Comparison of ENCODE assay signal across 1 cellular context in the genomic region with DNA sequence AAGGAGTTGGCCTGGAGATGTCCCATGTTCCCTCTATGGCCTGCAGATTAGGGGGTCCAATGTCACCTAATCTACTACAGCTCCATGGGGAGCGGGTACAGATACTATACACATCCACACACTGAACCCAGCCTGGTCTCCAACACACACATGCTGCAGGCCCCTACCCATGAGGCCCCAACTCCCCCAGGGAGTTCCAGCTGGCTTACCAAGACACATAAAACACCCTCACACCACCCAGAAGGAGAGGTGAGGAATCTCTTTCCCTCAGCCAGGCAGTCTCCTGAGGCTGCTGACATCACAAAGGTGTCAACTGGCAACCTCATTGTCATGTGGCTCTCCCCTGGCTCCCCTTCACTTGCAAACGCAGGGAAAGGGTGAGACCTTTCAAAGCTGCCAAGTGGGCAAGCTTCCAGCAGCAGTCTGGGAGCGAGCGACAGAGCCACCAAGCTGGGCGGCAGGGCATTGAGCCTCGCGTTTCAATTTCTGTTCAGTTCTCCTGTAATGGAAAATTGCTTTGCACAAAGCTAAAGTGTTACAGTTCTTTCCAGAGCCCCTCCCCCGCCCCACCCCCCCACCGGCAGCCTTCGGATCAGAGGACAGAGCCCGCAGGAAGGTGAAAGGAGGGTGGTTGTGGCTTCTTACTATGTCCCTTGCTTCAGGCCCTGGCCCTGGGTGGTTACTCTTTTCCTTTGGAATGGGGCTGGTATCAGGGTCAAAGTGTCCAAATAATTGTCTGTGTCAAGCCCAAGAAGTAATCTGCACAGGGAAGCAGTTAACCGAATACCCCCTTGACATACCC.
TF ChIP-seq lines count a peak whose summit lies in the region.

A gene with protein sequence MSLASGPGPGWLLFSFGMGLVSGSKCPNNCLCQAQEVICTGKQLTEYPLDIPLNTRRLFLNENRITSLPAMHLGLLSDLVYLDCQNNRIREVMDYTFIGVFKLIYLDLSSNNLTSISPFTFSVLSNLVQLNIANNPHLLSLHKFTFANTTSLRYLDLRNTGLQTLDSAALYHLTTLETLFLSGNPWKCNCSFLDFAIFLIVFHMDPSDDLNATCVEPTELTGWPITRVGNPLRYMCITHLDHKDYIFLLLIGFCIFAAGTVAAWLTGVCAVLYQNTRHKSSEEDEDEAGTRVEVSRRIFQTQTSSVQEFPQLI (plus strand): TSS at position 350 of the 802 bp plus-strand sequence. CDS start 297 bp downstream, at position 647.

TF ChIP-seq in HEK293, 187 proteins besides CTCF, POLR2A, EP300 and RAD21 (continued from another document):
- TF ChIP-seq, protein P1, sequence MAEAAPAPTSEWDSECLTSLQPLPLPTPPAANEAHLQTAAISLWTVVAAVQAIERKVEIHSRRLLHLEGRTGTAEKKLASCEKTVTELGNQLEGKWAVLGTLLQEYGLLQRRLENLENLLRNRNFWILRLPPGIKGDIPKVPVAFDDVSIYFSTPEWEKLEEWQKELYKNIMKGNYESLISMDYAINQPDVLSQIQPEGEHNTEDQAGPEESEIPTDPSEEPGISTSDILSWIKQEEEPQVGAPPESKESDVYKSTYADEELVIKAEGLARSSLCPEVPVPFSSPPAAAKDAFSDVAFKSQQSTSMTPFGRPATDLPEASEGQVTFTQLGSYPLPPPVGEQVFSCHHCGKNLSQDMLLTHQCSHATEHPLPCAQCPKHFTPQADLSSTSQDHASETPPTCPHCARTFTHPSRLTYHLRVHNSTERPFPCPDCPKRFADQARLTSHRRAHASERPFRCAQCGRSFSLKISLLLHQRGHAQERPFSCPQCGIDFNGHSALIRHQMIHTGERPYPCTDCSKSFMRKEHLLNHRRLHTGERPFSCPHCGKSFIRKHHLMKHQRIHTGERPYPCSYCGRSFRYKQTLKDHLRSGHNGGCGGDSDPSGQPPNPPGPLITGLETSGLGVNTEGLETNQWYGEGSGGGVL (tag by site-specific recombination; IDR thresholded peaks at IDR 0.05): peak; percentile 25; the same call in 1 of the 2 replicates
- TF ChIP-seq MYNN (tag by site-specific recombination; IDR thresholded peaks at IDR 0.05; ENCODE audit: borderline replicate concordance) (no peak), GLIS1 (tag by site-specific recombination; IDR thresholded peaks at IDR 0.05) (peak; percentile 98), ZNF571 (tag by site-specific recombination; IDR thresholded peaks at IDR 0.05) (no peak), ZNF629 (tag by site-specific recombination; IDR thresholded peaks at IDR 0.05) (peak; percentile 34; the same call in 1 of the 2 replicates), ZFHX2 (tag by site-specific recombination; conservative IDR thresholded peaks at IDR 0.05) (peak; percentile 68), ZNF660 (tag by site-specific recombination; IDR thresholded peaks at IDR 0.05) (0 out of 2 replicates have a peak, but pooled peaks have one; percentile 10), ZNF366 (tag by site-specific recombination; conservative IDR thresholded peaks at IDR 0.05) (0 out of 2 replicates have a peak, but pooled peaks have one; percentile 15), ZNF529 (tag by site-specific recombination; IDR thresholded peaks at IDR 0.05; ENCODE audit: insufficient replicate concordance) (no peak), ZNF423 (tag by site-specific recombination; IDR thresholded peaks at IDR 0.05) (peak; percentile 46; the same call in 1 of the 2 replicates), ZNF837 (tag by site-specific recombination; IDR thresholded peaks at IDR 0.05) (no peak), ZIC2 (tag by site-specific recombination; IDR thresholded peaks at IDR 0.05) (peak; percentile 78), PRDM1 (tag by site-specific recombination; IDR thresholded peaks at IDR 0.05) (peak; percentile 66), OSR2 (tag by site-specific recombination; IDR thresholded peaks at IDR 0.05) (peak; percentile 36; the same call in 1 of the 2 replicates), ZNF791 (tag by site-specific recombination; IDR thresholded peaks at IDR 0.05) (no peak), SP7 (tag by site-specific recombination; IDR thresholded peaks at IDR 0.05) (peak; percentile 11; the same call in 1 of the 2 replicates), WT1 (tag by site-specific recombination; IDR thresholded peaks at IDR 0.05) (0 out of 2 replicates have a peak, but pooled peaks have one; percentile 24), ZBTB48 (tag by site-specific recombination; IDR thresholded peaks at IDR 0.05) (0 out of 2 replicates have a peak, but pooled peaks have one; percentile 28), ZNF169 (tag by site-specific recombination; IDR thresholded peaks at IDR 0.05) (no peak), EGR2 (tag by site-specific recombination; IDR thresholded peaks at IDR 0.05; ENCODE audit: low read depth) (peak; percentile 54; the same call in 1 of the 2 replicates), KLF8 (tag by site-specific recombination; IDR thresholded peaks at IDR 0.05) (peak; percentile 37; the same call in 1 of the 2 replicates)
- TF ChIP-seq, protein P2, sequence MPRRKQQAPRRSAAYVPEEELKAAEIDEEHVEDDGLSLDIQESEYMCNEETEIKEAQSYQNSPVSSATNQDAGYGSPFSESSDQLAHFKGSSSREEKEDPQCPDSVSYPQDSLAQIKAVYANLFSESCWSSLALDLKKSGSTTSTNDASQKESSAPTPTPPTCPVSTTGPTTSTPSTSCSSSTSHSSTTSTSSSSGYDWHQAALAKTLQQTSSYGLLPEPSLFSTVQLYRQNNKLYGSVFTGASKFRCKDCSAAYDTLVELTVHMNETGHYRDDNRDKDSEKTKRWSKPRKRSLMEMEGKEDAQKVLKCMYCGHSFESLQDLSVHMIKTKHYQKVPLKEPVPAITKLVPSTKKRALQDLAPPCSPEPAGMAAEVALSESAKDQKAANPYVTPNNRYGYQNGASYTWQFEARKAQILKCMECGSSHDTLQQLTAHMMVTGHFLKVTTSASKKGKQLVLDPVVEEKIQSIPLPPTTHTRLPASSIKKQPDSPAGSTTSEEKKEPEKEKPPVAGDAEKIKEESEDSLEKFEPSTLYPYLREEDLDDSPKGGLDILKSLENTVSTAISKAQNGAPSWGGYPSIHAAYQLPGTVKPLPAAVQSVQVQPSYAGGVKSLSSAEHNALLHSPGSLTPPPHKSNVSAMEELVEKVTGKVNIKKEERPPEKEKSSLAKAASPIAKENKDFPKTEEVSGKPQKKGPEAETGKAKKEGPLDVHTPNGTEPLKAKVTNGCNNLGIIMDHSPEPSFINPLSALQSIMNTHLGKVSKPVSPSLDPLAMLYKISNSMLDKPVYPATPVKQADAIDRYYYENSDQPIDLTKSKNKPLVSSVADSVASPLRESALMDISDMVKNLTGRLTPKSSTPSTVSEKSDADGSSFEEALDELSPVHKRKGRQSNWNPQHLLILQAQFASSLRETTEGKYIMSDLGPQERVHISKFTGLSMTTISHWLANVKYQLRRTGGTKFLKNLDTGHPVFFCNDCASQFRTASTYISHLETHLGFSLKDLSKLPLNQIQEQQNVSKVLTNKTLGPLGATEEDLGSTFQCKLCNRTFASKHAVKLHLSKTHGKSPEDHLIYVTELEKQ (tag by site-specific recombination; IDR thresholded peaks at IDR 0.05; ENCODE audit: borderline replicate concordance): peak; percentile 21; the same call in 1 of the 2 replicates
- TF ChIP-seq, protein P3, sequence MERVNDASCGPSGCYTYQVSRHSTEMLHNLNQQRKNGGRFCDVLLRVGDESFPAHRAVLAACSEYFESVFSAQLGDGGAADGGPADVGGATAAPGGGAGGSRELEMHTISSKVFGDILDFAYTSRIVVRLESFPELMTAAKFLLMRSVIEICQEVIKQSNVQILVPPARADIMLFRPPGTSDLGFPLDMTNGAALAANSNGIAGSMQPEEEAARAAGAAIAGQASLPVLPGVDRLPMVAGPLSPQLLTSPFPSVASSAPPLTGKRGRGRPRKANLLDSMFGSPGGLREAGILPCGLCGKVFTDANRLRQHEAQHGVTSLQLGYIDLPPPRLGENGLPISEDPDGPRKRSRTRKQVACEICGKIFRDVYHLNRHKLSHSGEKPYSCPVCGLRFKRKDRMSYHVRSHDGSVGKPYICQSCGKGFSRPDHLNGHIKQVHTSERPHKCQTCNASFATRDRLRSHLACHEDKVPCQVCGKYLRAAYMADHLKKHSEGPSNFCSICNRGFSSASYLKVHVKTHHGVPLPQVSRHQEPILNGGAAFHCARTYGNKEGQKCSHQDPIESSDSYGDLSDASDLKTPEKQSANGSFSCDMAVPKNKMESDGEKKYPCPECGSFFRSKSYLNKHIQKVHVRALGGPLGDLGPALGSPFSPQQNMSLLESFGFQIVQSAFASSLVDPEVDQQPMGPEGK (tag by site-specific recombination; IDR thresholded peaks at IDR 0.05): peak; percentile 81
